ENCODE assay signal across 1 cellular context in the genomic region with DNA sequence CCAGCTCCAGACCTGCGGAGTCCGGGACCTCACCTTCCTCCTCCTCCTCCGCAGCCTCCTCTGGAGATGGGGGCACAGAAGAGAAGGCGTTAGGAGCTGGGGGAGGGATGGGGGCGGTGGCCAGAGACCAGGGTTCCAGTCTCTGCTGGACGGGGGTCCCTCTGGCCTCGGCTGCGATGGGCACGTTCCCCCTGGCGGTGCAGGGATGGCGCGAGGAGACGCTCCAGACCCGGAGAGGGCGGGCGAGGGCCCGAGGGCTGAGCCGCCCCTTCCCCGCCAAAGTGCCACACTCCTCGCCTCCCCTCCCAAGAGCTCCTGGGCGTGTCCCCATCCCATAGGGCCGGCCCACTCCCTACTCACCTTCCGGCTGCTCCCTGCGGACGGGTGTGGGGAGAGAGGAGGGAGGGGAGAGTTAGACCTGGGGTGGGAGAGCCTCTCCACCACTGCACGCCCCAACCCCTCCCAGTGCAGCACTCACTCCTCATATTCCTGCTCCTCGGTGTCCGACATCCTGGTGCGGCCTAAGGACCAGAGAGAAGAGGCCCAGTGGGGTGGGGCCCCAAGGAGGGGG.
TF ChIP-seq lines count a peak whose summit lies in the region.

No MANE protein-coding gene starts in this region.

TF ChIP-seq in H1, 55 proteins besides CTCF, POLR2A, EP300 and RAD21:
- TF ChIP-seq RFX5 (IDR thresholded peaks at IDR 0.05; ENCODE audit: borderline replicate concordance, low read depth, low read length), result no peak
- TF ChIP-seq PHF8 (conservative IDR thresholded peaks at IDR 0.05; ENCODE audit: low read depth, low read length), result peak; percentile 9; the same call in 1 of the 2 replicates
- TF ChIP-seq POU5F1 (IDR thresholded peaks at IDR 0.05; ENCODE audit: low read depth, low read length), result no peak
- no peak for TF ChIP-seq EGR1 (IDR thresholded peaks at IDR 0.05; ENCODE audit: borderline replicate concordance, low read depth, low read length)
- TF ChIP-seq YY1 (IDR thresholded peaks at IDR 0.05; ENCODE audit: low read depth, low read length), result no peak
- TF ChIP-seq, protein P1, sequence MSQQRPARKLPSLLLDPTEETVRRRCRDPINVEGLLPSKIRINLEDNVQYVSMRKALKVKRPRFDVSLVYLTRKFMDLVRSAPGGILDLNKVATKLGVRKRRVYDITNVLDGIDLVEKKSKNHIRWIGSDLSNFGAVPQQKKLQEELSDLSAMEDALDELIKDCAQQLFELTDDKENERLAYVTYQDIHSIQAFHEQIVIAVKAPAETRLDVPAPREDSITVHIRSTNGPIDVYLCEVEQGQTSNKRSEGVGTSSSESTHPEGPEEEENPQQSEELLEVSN (IDR thresholded peaks at IDR 0.05), result peak; percentile 49; the same call in 1 of the 2 replicates
- TF ChIP-seq, protein P2, sequence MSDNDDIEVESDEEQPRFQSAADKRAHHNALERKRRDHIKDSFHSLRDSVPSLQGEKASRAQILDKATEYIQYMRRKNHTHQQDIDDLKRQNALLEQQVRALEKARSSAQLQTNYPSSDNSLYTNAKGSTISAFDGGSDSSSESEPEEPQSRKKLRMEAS (IDR thresholded peaks at IDR 0.05), result peak; percentile 69
- peak; percentile 40 for TF ChIP-seq ASH2L (IDR thresholded peaks at IDR 0.05; ENCODE audit: low read length)
- TF ChIP-seq SUZ12 (IDR thresholded peaks at IDR 0.05; ENCODE audit: low read length), result no peak
- peak; percentile 92 for TF ChIP-seq KDM4A (IDR thresholded peaks at IDR 0.05; ENCODE audit: low read depth, low read length, severe bottlenecking)
- peak; percentile 17; the same call in 1 of the 2 replicates for TF ChIP-seq TBP (IDR thresholded peaks at IDR 0.05; ENCODE audit: low read depth, low read length)
- TF ChIP-seq CEBPB (IDR thresholded peaks at IDR 0.05; ENCODE audit: low read depth, low read length), result no peak
- 0 out of 4 replicates have a peak, but pooled peaks of 1 of the 2 experiments have one; percentile 55 for TF ChIP-seq HDAC2 (IDR thresholded peaks at IDR 0.05; ENCODE audit: borderline replicate concordance in 1 of 2, low read depth in 2 of 2, low read length in 2 of 2)
- TF ChIP-seq CREB1 (IDR thresholded peaks at IDR 0.05), result 0 out of 2 replicates have a peak, but pooled peaks have one; percentile 17
